Comparison of ENCODE assay signal across 8 cellular contexts in genomic region chr3:85504129-85504784, GRCh38.
DNase-seq lines count a peak whose midpoint lies in the region; ATAC-seq and TF ChIP-seq lines count a peak whose summit lies in the region.
"Not testable (repeated sequence)": the region's sequence is repeated elsewhere in the genome, so short reads cannot be mapped to it uniquely, and the experiment has no call there.

No MANE protein-coding gene starts in this region.

- POLR2A ChIA-PET in CD4-positive, alpha-beta memory T cell (lab: Charles Lee; ENCODE audit: partially characterized antibody); RWPE1 (lab: Yijun Ruan, JAX; ENCODE audit: low non-redundant PET); activated CD4-positive, alpha-beta memory T cell treated with anti-CD3 and anti-CD28 coated beads, Interleukin-2, amount 10 ng/mL, durations not matched to agents 7 days and 5 days (lab: Charles Lee): not testable (repeated sequence)

- H3K9ac ChIP-seq in liver (ENCODE audit: low read depth in 1 of 2, low read length in 2 of 2): not testable (repeated sequence)

- not testable (repeated sequence) for H3K4me1 Mint-ChIP-seq in CD4-positive, alpha-beta memory T cell; activated CD4-positive, alpha-beta memory T cell treated with anti-CD3 and anti-CD28 coated beads, Interleukin-2, amount 10 ng/mL, durations not matched to agents 7 days and 5 days; activated naive CD4-positive, alpha-beta T cell treated with anti-CD3 and anti-CD28 coated beads, Interleukin-2, amount 50 U/mL, for 24 hours; progenitor cell of endocrine pancreas (ENCODE audit: low read depth)

- not testable (repeated sequence) for H3K27me3 ChIP-seq in CD4-positive, alpha-beta memory T cell (ENCODE audit: insufficient read depth, low read length); liver (ENCODE audit: control insufficient read depth in 4 of 4, insufficient read depth in 4 of 4, low read length in 3 of 4)

- intact Hi-C loops in CD4-positive, alpha-beta memory T cell (cut with micrococcal nuclease): not testable (repeated sequence)

- H3K9me3 ChIP-seq in CD4-positive, alpha-beta memory T cell (ENCODE audit: control insufficient read depth in 1 of 2, low read length in 2 of 2); liver (ENCODE audit: control insufficient read depth in 4 of 4, low read length in 3 of 4): not testable (repeated sequence)

- not testable (repeated sequence) for H3K4me3 ChIP-seq in CD4-positive, alpha-beta memory T cell (ENCODE audit: low read length in 2 of 2)
- peak overlapping the region in 1 of 3 donors; percentile 5 for H3K4me3 ChIP-seq in liver (ENCODE audit: low read depth in 1 of 3, low read length in 3 of 3)

- not testable (repeated sequence) for H3K36me3 Mint-ChIP-seq in CD4-positive, alpha-beta memory T cell; activated CD4-positive, alpha-beta memory T cell treated with anti-CD3 and anti-CD28 coated beads, Interleukin-2, amount 10 ng/mL, durations not matched to agents 7 days and 5 days (ENCODE audit: low read depth); activated naive CD4-positive, alpha-beta T cell treated with anti-CD3 and anti-CD28 coated beads, Interleukin-2, amount 50 U/mL, for 24 hours; progenitor cell of endocrine pancreas (ENCODE audit: insufficient read depth)

- TF ChIP-seq CTCF in RWPE1 (conservative IDR thresholded peaks at IDR 0.05; ENCODE audit: low read depth) (peak; percentile 39), progenitor cell of endocrine pancreas (IDR thresholded peaks at IDR 0.05; ENCODE audit: unreplicated experiment) (peak; percentile 38)
- TF ChIP-seq CTCF in liver (IDR thresholded peaks at IDR 0.05; ENCODE audit: low read depth, low read length, missing input control): not testable (repeated sequence)

- peak; percentile 51 for ATAC-seq in HG03196 (IDR thresholded peaks at IDR 0.05; ENCODE audit: unreplicated experiment)

- not testable (repeated sequence) for H3K4me1 ChIP-seq in CD4-positive, alpha-beta memory T cell (ENCODE audit: insufficient read depth, low read length); liver (ENCODE audit: control insufficient read depth in 4 of 4, insufficient read depth in 4 of 4, low read length in 3 of 4)

- H3K36me3 ChIP-seq in CD4-positive, alpha-beta memory T cell (ENCODE audit: insufficient read depth, low read length); liver (ENCODE audit: control insufficient read depth in 4 of 4, insufficient read depth in 3 of 4, low read depth in 1 of 4, low read length in 3 of 4): not testable (repeated sequence)

- CTCF ChIA-PET in CD4-positive, alpha-beta memory T cell (lab: Charles Lee; ENCODE audit: partially characterized antibody); activated CD4-positive, alpha-beta memory T cell treated with anti-CD3 and anti-CD28 coated beads, Interleukin-2, amount 10 ng/mL, durations not matched to agents 7 days and 5 days (lab: Charles Lee): not testable (repeated sequence)
- CTCF ChIA-PET in RWPE1 (lab: Yijun Ruan, JAX): interaction anchor here (0.6 kb wide), 1 partner anchor 71 kb away, joined by 3 read pairs; no protein-coding TSS in a partner anchor

- peak overlapping the region in 1 of 7 donors; percentile 47 for H3K27ac Mint-ChIP-seq in CD4-positive, alpha-beta memory T cell
- not testable (repeated sequence) for H3K27ac Mint-ChIP-seq in activated CD4-positive, alpha-beta memory T cell treated with anti-CD3 and anti-CD28 coated beads, Interleukin-2, amount 10 ng/mL, durations not matched to agents 7 days and 5 days; activated naive CD4-positive, alpha-beta T cell treated with anti-CD3 and anti-CD28 coated beads, Interleukin-2, amount 50 U/mL, for 24 hours
- peak overlapping the region; percentile 87 for H3K27ac Mint-ChIP-seq in progenitor cell of endocrine pancreas

- 78% methylated on average over 31 of the region's 33 CpGs for WGBS in liver

- H3K4me3 Mint-ChIP-seq in CD4-positive, alpha-beta memory T cell: peak overlapping the region in 5 of 8 donors; percentile 42 to 75 (median 54)
- peak overlapping the region; percentile 52 for H3K4me3 Mint-ChIP-seq in activated CD4-positive, alpha-beta memory T cell treated with anti-CD3 and anti-CD28 coated beads, Interleukin-2, amount 10 ng/mL, durations not matched to agents 7 days and 5 days
- H3K4me3 Mint-ChIP-seq in activated naive CD4-positive, alpha-beta T cell treated with anti-CD3 and anti-CD28 coated beads, Interleukin-2, amount 50 U/mL, for 24 hours: peak overlapping the region; percentile 43
- peak overlapping the region; percentile 71 for H3K4me3 Mint-ChIP-seq in progenitor cell of endocrine pancreas (ENCODE audit: low read depth)

- not testable (repeated sequence) for H3K27ac ChIP-seq in CD4-positive, alpha-beta memory T cell (ENCODE audit: low read depth, low read length); liver (ENCODE audit: low read depth in 1 of 2, low read length in 2 of 2)
- H3K27ac ChIP-seq in RWPE1: peak overlapping the region; percentile 63

- peaks cover 0 to 12% (median 4%) of the 10 kb centered on the region in 8 donors for H3K9me3 Mint-ChIP-seq in CD4-positive, alpha-beta memory T cell
- H3K9me3 Mint-ChIP-seq in activated CD4-positive, alpha-beta memory T cell treated with anti-CD3 and anti-CD28 coated beads, Interleukin-2, amount 10 ng/mL, durations not matched to agents 7 days and 5 days; activated naive CD4-positive, alpha-beta T cell treated with anti-CD3 and anti-CD28 coated beads, Interleukin-2, amount 50 U/mL, for 24 hours; progenitor cell of endocrine pancreas (ENCODE audit: low read depth): not testable (repeated sequence)

- TF ChIP-seq POLR2A in erythroblast (IDR thresholded peaks at IDR 0.05; ENCODE audit: low read length): not testable (repeated sequence)

- DNase-seq in CD4-positive, alpha-beta memory T cell: peak in 2 of 5 donors; percentile 9 to 42
- DNase-seq in RWPE1 (ENCODE audit: low spot score): peak; percentile 2
- DNase-seq in activated CD4-positive, alpha-beta memory T cell treated with anti-CD3 and anti-CD28 coated beads, Interleukin-2, amount 10 ng/mL, durations not matched to agents 7 days and 5 days: peak; percentile 16
- peak; percentile 61 to 73 for DNase-seq in erythroblast (lab: John Stamatoyannopoulos, UW)
- peak; percentile 35 for DNase-seq in progenitor cell of endocrine pancreas (ENCODE audit: low spot score, unreplicated experiment)

- H3K27me3 Mint-ChIP-seq in CD4-positive, alpha-beta memory T cell; activated CD4-positive, alpha-beta memory T cell treated with anti-CD3 and anti-CD28 coated beads, Interleukin-2, amount 10 ng/mL, durations not matched to agents 7 days and 5 days; activated naive CD4-positive, alpha-beta T cell treated with anti-CD3 and anti-CD28 coated beads, Interleukin-2, amount 50 U/mL, for 24 hours; progenitor cell of endocrine pancreas: not testable (repeated sequence)

- TF ChIP-seq RAD21 in liver (IDR thresholded peaks at IDR 0.05): not testable (repeated sequence)

TF ChIP-seq in liver, 16 proteins besides CTCF, POLR2A, EP300 and RAD21:
- peak; percentile 26 for TF ChIP-seq TAF1 (conservative IDR thresholded peaks at IDR 0.05)
TF ChIP-seq in liver: peak in this region for 1; not testable (repeated sequence) for 15.
